1 cellular context compared by ENCODE assay signal in genomic region chr4:182492456-182492855, GRCh38.
TF ChIP-seq lines count a peak whose summit lies in the region.

No MANE protein-coding gene starts in this region.

TF ChIP-seq in SK-N-SH, 30 proteins besides CTCF, POLR2A, EP300 and RAD21 (continued from another document):
- TF ChIP-seq IRF3 (IDR thresholded peaks at IDR 0.05; ENCODE audit: low read depth, low read length) (no peak), TCF12 (IDR thresholded peaks at IDR 0.05) (peak; percentile 38; the same call in 1 of the 2 replicates)
